ENCODE assay signal across 10 cellular contexts in the genomic region with DNA sequence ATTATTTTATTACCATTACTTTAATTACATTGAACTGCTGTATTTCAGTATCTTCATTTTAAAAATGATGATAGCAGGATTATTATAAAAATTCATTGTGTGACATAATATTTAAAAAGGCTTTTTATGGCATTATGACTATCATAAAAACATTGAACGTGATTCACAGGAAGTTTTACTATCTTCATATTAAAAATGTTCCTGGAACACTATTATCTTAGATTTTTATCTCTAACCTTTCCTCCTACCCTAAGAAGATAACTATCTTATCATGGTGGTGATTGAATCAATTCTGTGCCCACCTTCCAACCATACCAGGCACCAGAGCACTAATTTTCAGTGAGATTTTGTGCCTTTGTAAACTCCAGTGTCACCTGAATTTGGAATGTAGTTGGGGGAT. TPM values are rescaled to one million over a fixed set of nuclear protein-coding genes. Genes with fewer than 3 reads are reported as not detected.
"Had no signal": no experiment of that assay in that cellular context is flagged by ENCODE, and none has a peak within 500 bp of the region (broad histone marks: within the 10 kb centered on the region; RNA-seq: fewer than 3 reads in every experiment).

No MANE protein-coding gene starts in this region.

- H3K36me3 ChIP-seq: HAP-1 had no signal

- H3K4me3 ChIP-seq: GM23248, GM23338, HAP-1 had no signal

- DNase-seq: GM23248, GOT3, H7, H9, HCEC 1CT, HFFc6 had no signal

- H3K4me1 ChIP-seq: HAP-1 had no signal

- H3K27ac ChIP-seq: GM23248 had no signal

- H3K9me3 ChIP-seq: HAP-1 had no signal

- ATAC-seq: GM23338, HCT116 had no signal

RNA-seq across cellular contexts. Expression of gene LRRC9, which starts 16.2 kb away (rescaled TPM):
- total RNA-seq: GM23248, H4, HFFc6 had no signal
